Comparison of ENCODE assay signal across 9 cellular contexts in genomic region chr3:31219131-31219843, GRCh38.
A peak's percentile ranks its signal among the peaks of the same experiment; 100 is the strongest.
DNase-seq lines count a peak whose midpoint lies in the region; ATAC-seq and TF ChIP-seq lines count a peak whose summit lies in the region.
"Had no signal": no experiment of that assay in that cellular context is flagged by ENCODE, and none has a peak within 500 bp of the region (broad histone marks: within the 10 kb centered on the region; RNA-seq: fewer than 3 reads in every experiment).

No MANE protein-coding gene starts in this region.

- intact Hi-C loops in prostate gland (cut with DNase I): no loop called here

- H3K36me3 Mint-ChIP-seq in memory B cell: no peaks in the 10 kb centered on the region
- H3K36me3 Mint-ChIP-seq: brain had no signal

- no peaks in the 10 kb centered on the region for H3K27me3 ChIP-seq in Loucy (ENCODE audit: insufficient read depth, low read length, poor library complexity, severe bottlenecking)
- H3K27me3 ChIP-seq in prostate gland (replicated peaks; ENCODE audit: insufficient read depth): no peaks in the 10 kb centered on the region

- H3F3A ChIP-seq in Loucy (ENCODE audit: low read depth): peaks cover 30% of the 10 kb centered on the region

- H3K27me3 Mint-ChIP-seq in memory B cell: no peaks in the 10 kb centered on the region

- H3K9me3 Mint-ChIP-seq in memory B cell: peaks cover 1% of the 10 kb centered on the region
- H3K9me3 Mint-ChIP-seq: brain had no signal

- TF ChIP-seq POLR2A in prostate gland (IDR thresholded peaks at IDR 0.05): no peak

- H3K27ac ChIP-seq in prostate gland: no peak overlapping the region

- H3K9me2 ChIP-seq in Loucy (replicated peaks; ENCODE audit: low read depth, low read length): no peaks in the 10 kb centered on the region

- WGBS in prostate gland: 64% methylated on average over 2 of the region's 2 CpGs

- H3K4me2 ChIP-seq in Loucy (ENCODE audit: low read depth, low read length, poor library complexity, severe bottlenecking): peak overlapping the region; percentile 87

- TF ChIP-seq CTCF in Loucy (conservative IDR thresholded peaks at IDR 0.05; ENCODE audit: low read length) (no peak), prostate gland (IDR thresholded peaks at IDR 0.05) (no peak)

- no peak overlapping the region for H3K4me3 Mint-ChIP-seq in memory B cell
- H3K4me3 Mint-ChIP-seq: brain had no signal

- peaks cover 21% of the 10 kb centered on the region for H3K4me1 Mint-ChIP-seq in memory B cell

- H2AFZ ChIP-seq in Loucy (ENCODE audit: low read length): no peak overlapping the region

- H3K27ac Mint-ChIP-seq in memory B cell: peak overlapping the region; percentile 11
- H3K27ac Mint-ChIP-seq: brain had no signal

- ATAC-seq in GM18517 (IDR thresholded peaks at IDR 0.05; ENCODE audit: unreplicated experiment) (peak; percentile 83), HG02610 (IDR thresholded peaks at IDR 0.05; ENCODE audit: unreplicated experiment) (peak; percentile 79), memory B cell (ENCODE audit: low read depth) (no peak)

- no peaks in the 10 kb centered on the region for H4K20me1 ChIP-seq in Loucy (ENCODE audit: insufficient read depth, low read length, poor library complexity, severe bottlenecking)

- H3K79me2 ChIP-seq in Loucy (ENCODE audit: insufficient read depth, low read length): peaks cover 87% of the 10 kb centered on the region

- no peak for DNase-seq in memory B cell (ENCODE audit: low spot score in 2 of 2)
- no peak for DNase-seq in HUDEP-2 (lab: John Stamatoyannopoulos, UW; ENCODE audit: unreplicated experiment in 76 of 76)
- no peak for DNase-seq in activated CD8-positive, alpha-beta memory T cell treated with anti-CD3 and anti-CD28 coated beads for 24 hours
- no peak for DNase-seq in NCI-H446 treated with DMSO at 0.1 percent for 48 hours (lab: John Stamatoyannopoulos, UW)
- no peak for DNase-seq in prostate gland (ENCODE audit: low spot score)

- H3K4me3 ChIP-seq in Loucy (ENCODE audit: low read length, poor library complexity, severe bottlenecking) (peak overlapping the region; percentile 40), prostate gland (no peak overlapping the region)

- H3K36me3 ChIP-seq in Loucy (ENCODE audit: insufficient read depth, low read length) (no peaks in the 10 kb centered on the region), prostate gland (no peaks in the 10 kb centered on the region)

- H3K9me3 ChIP-seq in Loucy (ENCODE audit: insufficient read depth, low read depth, low read length) (no peaks in the 10 kb centered on the region), prostate gland (no peaks in the 10 kb centered on the region)

- peak overlapping the region; percentile 92 for H3K9ac ChIP-seq in Loucy (ENCODE audit: low read depth, low read length, poor library complexity, severe bottlenecking)

- H3K4me1 ChIP-seq in Loucy (ENCODE audit: insufficient read depth, low read length, poor library complexity, severe bottlenecking) (peaks cover 94% of the 10 kb centered on the region), prostate gland (replicated peaks) (no peaks in the 10 kb centered on the region)
